In genomic region chr7:143518521-143518920, GRCh38 we compare ENCODE assay signal across 22 cellular contexts. TPM values are rescaled to one million over a fixed set of nuclear protein-coding genes. Genes with fewer than 3 reads are reported as not detected.
DNase-seq lines count a peak whose midpoint lies in the region; ATAC-seq and TF ChIP-seq lines count a peak whose summit lies in the region.
"Had no signal": no experiment of that assay in that cellular context is flagged by ENCODE, and none has a peak within 500 bp of the region (broad histone marks: within the 10 kb centered on the region; RNA-seq: fewer than 3 reads in every experiment).

No MANE protein-coding gene starts in this region.

- H2AK5ac ChIP-seq in mesendoderm (ENCODE audit: low read length) = no peak overlapping the region

- no peak overlapping the region for H3K18ac ChIP-seq in mesendoderm (ENCODE audit: low read length)

- H4K5ac ChIP-seq in mesendoderm (ENCODE audit: low read length) = no peak overlapping the region

- no peak overlapping the region for H4K8ac ChIP-seq in mesendoderm (ENCODE audit: low read depth, low read length)

- no peak overlapping the region for H3K9ac ChIP-seq in mesendoderm (ENCODE audit: low read length)
- H3K9ac ChIP-seq: BLaER1 had no signal

- H3K4me3 ChIP-seq in HEK293 (ENCODE audit: low read depth, low read length) (no peak overlapping the region), astrocyte of the spinal cord (ENCODE audit: low read depth, low read length) (no peak overlapping the region), mesendoderm (ENCODE audit: low read length) (no peak overlapping the region), right lobe of liver (no peak overlapping the region), left lung (no peak overlapping the region), lower leg skin (ENCODE audit: low read depth, poor library complexity, severe bottlenecking) (no peak overlapping the region)
- H3K4me3 ChIP-seq: BLaER1 had no signal

- H3K27ac ChIP-seq in HEK293 (ENCODE audit: extremely low read depth, low read depth, low read length) = no peak overlapping the region
- no peak overlapping the region for H3K27ac ChIP-seq in mesendoderm (ENCODE audit: low read depth, low read length)
- H3K27ac ChIP-seq in right lobe of liver = no peak overlapping the region
- no peak overlapping the region for H3K27ac ChIP-seq in left lung
- H3K27ac ChIP-seq: BLaER1 had no signal

- no peak overlapping the region for H2BK5ac ChIP-seq in mesendoderm (ENCODE audit: low read length)

- DNase-seq in A172 (ENCODE audit: low spot score) (peak; percentile 69), astrocyte of the spinal cord (ENCODE audit: low read depth, low spot score) (peak; percentile 92), mesendoderm (peak; percentile 13), right lobe of liver (no peak), left lung (no peak), lower leg skin (ENCODE audit: low spot score in 2 of 2) (no peak)
- DNase-seq: CD8-positive, alpha-beta T cell; DMS79; HFFc6; IMR-90; Karpas-422; NCI-H1105; NCI-H1694; NCI-H2107; NCI-H2227 treated with DMSO at 0.1 percent for 48 hours; NCI-H524 had no signal

- H3K56ac ChIP-seq in mesendoderm (ENCODE audit: low read length) = no peak overlapping the region

- CTCF ChIA-PET in HEK293 (lab: Yijun Ruan, JAX) = interaction anchor here (0.6 to 1.0 kb wide), 3 partner anchors 12 to 102 kb away, joined by 3 to 7 read pairs (median 3); no protein-coding TSS in a partner anchor

- no peak overlapping the region for H2BK120ac ChIP-seq in mesendoderm (ENCODE audit: low read depth, low read length)

- H3K79me1 ChIP-seq in mesendoderm (ENCODE audit: low read length) = no peaks in the 10 kb centered on the region

- no peak overlapping the region for H3K4me2 ChIP-seq in mesendoderm (ENCODE audit: low read length)
- H3K4me2 ChIP-seq: BLaER1 had no signal

- H3K4me1 ChIP-seq in HEK293 (ENCODE audit: control insufficient read depth, insufficient read depth, low read length) (no peaks in the 10 kb centered on the region), mesendoderm (ENCODE audit: control insufficient read depth, low read depth, low read length) (no peaks in the 10 kb centered on the region), right lobe of liver (no peaks in the 10 kb centered on the region), left lung (no peaks in the 10 kb centered on the region)
- H3K4me1 ChIP-seq: BLaER1 had no signal

- in situ Hi-C loops in astrocyte of the spinal cord (cut with HindIII; ENCODE audit: low sequenced_read_pairs) = no loop called here

- no peak overlapping the region for H3K23ac ChIP-seq in mesendoderm (ENCODE audit: low read length)

- no peak for ATAC-seq in right lobe of liver
- ATAC-seq in left lung = no peak
- ATAC-seq in HG03280 (IDR thresholded peaks at IDR 0.05; ENCODE audit: unreplicated experiment) = no peak
- ATAC-seq: CD8-positive, alpha-beta T cell; Panc1; Right ventricle myocardium inferior had no signal

- intact Hi-C loops in right lobe of liver (cut with DNase I) (no loop called here), left lung (cut with DNase I) (no loop called here), lower leg skin (cut with DNase I; ENCODE audit: low total_unique reads) (no loop called here)

- H3K36me3 ChIP-seq in HEK293 (ENCODE audit: control insufficient read depth in 2 of 2, insufficient read depth in 1 of 2, low read length in 2 of 2) (no peaks in the 10 kb centered on the region), mesendoderm (ENCODE audit: control insufficient read depth, insufficient read depth, low read length) (no peaks in the 10 kb centered on the region), right lobe of liver (no peaks in the 10 kb centered on the region), left lung (no peaks in the 10 kb centered on the region)
- H3K36me3 ChIP-seq: BLaER1 had no signal

- POLR2A ChIA-PET in HEK293 (lab: Yijun Ruan, JAX) = no interaction called here

- no peak for TF ChIP-seq POLR2A in right lobe of liver (IDR thresholded peaks at IDR 0.05)
- TF ChIP-seq POLR2A in lower leg skin (IDR thresholded peaks at IDR 0.05) = no peak

- H2BK15ac ChIP-seq in mesendoderm (replicated peaks; ENCODE audit: low read depth) = no peak overlapping the region

- TF ChIP-seq CTCF in HEK293 (tag by site-specific recombination; IDR thresholded peaks at IDR 0.05) (no peak), astrocyte of the spinal cord (IDR thresholded peaks at IDR 0.05; ENCODE audit: low read depth, low read length) (no peak), right lobe of liver (IDR thresholded peaks at IDR 0.05) (no peak), left lung (IDR thresholded peaks at IDR 0.05) (no peak), lower leg skin (IDR thresholded peaks at IDR 0.05) (no peak)

- H3K4ac ChIP-seq in mesendoderm (ENCODE audit: low read depth, low read length) = no peak overlapping the region

- H3K27me3 ChIP-seq in mesendoderm (ENCODE audit: insufficient read depth, low read length, poor library complexity) (no peaks in the 10 kb centered on the region), right lobe of liver (no peaks in the 10 kb centered on the region), left lung (no peaks in the 10 kb centered on the region)
- H3K27me3 ChIP-seq: BLaER1 had no signal

- WGBS in mesendoderm (ENCODE audit: extremely low coverage, insufficient coverage, low lambda C conversion rate) = no CpG with 5 or more reads among the region's 4 CpGs
- WGBS in right lobe of liver (ENCODE audit: insufficient coverage, low coverage, low lambda C conversion rate, missing lambda C conversion rate) = 51% methylated on average over 4 of the region's 4 CpGs
- WGBS in lower leg skin, 2 donors = 50 to 56% methylated on average over 4 of the region's 4 CpGs

- H3K9me3 ChIP-seq in HEK293 (ENCODE audit: control insufficient read depth, insufficient read depth, low read depth, low read length) = no peaks in the 10 kb centered on the region
- H3K9me3 ChIP-seq in right lobe of liver = no peaks in the 10 kb centered on the region
- H3K9me3 ChIP-seq in left lung = no peaks in the 10 kb centered on the region
- H3K9me3 ChIP-seq: BLaER1 had no signal

- H3K79me2 ChIP-seq in mesendoderm (ENCODE audit: control insufficient read depth, insufficient read depth, low read length) = no peaks in the 10 kb centered on the region

TF ChIP-seq in HEK293, 187 proteins besides CTCF, POLR2A, EP300 and RAD21 (continues in another document):
- TF ChIP-seq ZNF571 (tag by site-specific recombination; IDR thresholded peaks at IDR 0.05) (no peak), ZNF140 (tag by site-specific recombination; IDR thresholded peaks at IDR 0.05) (no peak), ZNF623 (tag by site-specific recombination; IDR thresholded peaks at IDR 0.05) (no peak), ZBTB10 (tag by site-specific recombination; IDR thresholded peaks at IDR 0.05) (no peak), ZNF529 (tag by site-specific recombination; IDR thresholded peaks at IDR 0.05; ENCODE audit: insufficient replicate concordance) (no peak), ZNF596 (tag by site-specific recombination; IDR thresholded peaks at IDR 0.05) (no peak), ZNF221 (tag by site-specific recombination; IDR thresholded peaks at IDR 0.05; ENCODE audit: borderline replicate concordance) (no peak), ZNF670 (tag by site-specific recombination; IDR thresholded peaks at IDR 0.05; ENCODE audit: low read depth) (no peak), GLIS1 (tag by site-specific recombination; IDR thresholded peaks at IDR 0.05) (peak; percentile 79), FEZF1 (tag by site-specific recombination; IDR thresholded peaks at IDR 0.05) (peak; percentile 37; the same call in 1 of the 2 replicates), ZNF510 (tag by site-specific recombination; IDR thresholded peaks at IDR 0.05; ENCODE audit: insufficient replicate concordance) (no peak), ZIC2 (tag by site-specific recombination; IDR thresholded peaks at IDR 0.05) (peak; percentile 87), ATF2 (tag by site-specific recombination; IDR thresholded peaks at IDR 0.05; ENCODE audit: low read depth) (no peak)

RNA-seq across cellular contexts. Expression of gene TAS2R41, which starts 40.8 kb away (rescaled TPM):
- total RNA-seq in A172 (2014; rRNA removed; shearing (Covaris generic)) = not detected in 2 replicates
- polyA plus RNA-seq in mesendoderm (2013, experiment 1 of 2) = not detected
- not detected for polyA plus RNA-seq in mesendoderm (2013, experiment 2 of 2)
- not detected for total RNA-seq in right lobe of liver
- total RNA-seq in left lung = not detected
- under 1 TPM in 1 of 4 donors, not detected in 3; 0.78 TPM for total RNA-seq in lower leg skin
- total RNA-seq: CD8-positive, alpha-beta T cell; H1; HFFc6; IMR-90; Right ventricle myocardium inferior had no signal
- polyA plus RNA-seq: IMR-90 had no signal

RNA-seq across cellular contexts. Expression of gene CTAGE15, which starts 53.1 kb away (rescaled TPM):
- 0.36 TPM in 1 of 2 replicates, not detected in the other for total RNA-seq in A172 (2014; rRNA removed; shearing (Covaris generic))
- polyA plus RNA-seq in mesendoderm (2013, experiment 1 of 2) = 0.42 TPM
- 0.48 TPM for polyA plus RNA-seq in mesendoderm (2013, experiment 2 of 2)
- total RNA-seq in right lobe of liver (under 1 TPM in 4 of 6 experiments, not detected in 2; 0.22 to 0.44 (median 0.36) TPM), left lung (under 1 TPM; 0.29 to 0.79 TPM), lower leg skin (1 to 10 TPM in 2 of 4 donors, not detected in 2; 2.1 to 2.3 TPM)
- total RNA-seq: IMR-90, Right ventricle myocardium inferior had no signal
- polyA plus RNA-seq: IMR-90 had no signal

Comparison
In these comparisons a context has a peak if more than half of its experiments do, and no peak if none do; other contexts are left out.
1. DNase-seq: peak in A172 (single experiment), astrocyte of the spinal cord (single experiment) and mesendoderm (single experiment); none in right lobe of liver (0 of 3), left lung (0 of 2) and lower leg skin (0 of 2).